ENCODE assay signal across 22 cellular contexts in the genomic region with DNA sequence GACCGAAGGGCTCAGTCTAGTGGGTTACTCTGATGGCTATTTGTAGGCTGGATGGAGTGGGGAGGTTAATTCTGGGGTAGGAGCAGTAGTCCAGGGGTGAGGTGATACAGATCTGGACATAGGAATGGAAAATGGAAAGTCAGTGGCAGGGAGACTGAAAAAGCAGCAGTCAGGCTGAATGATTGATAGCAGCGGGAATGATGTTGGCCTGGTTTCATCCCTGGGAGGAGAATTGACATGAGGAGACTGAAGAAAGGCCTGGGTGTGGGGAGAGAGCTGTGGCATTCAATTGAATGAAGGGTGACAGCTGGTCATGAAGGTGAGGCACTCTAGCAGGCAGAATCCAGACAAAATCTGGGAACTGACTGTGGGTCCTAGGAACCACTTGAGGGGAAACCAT. TPM values are rescaled to one million over a fixed set of nuclear protein-coding genes. Genes with fewer than 3 reads are reported as not detected.
DNase-seq lines count a peak whose midpoint lies in the region; ATAC-seq, FAIRE-seq and TF ChIP-seq lines count a peak whose summit lies in the region.
"Had no signal": no experiment of that assay in that cellular context is flagged by ENCODE, and none has a peak within 500 bp of the region (broad histone marks: within the 10 kb centered on the region; RNA-seq: fewer than 3 reads in every experiment).

No MANE protein-coding gene starts in this region.

- intact Hi-C loops in IMR-90 (cut with micrococcal nuclease) = loop anchor here (5.0 kb wide), 2 partner anchors 34 to 54 kb away; no protein-coding TSS in a partner anchor

- H2AK5ac ChIP-seq in IMR-90 (ENCODE audit: low read depth, low read length) = peak overlapping the region; percentile 64

- peak overlapping the region; percentile 35; the same call in 1 of the 2 replicates for H3K14ac ChIP-seq in IMR-90 (replicated peaks; ENCODE audit: low read depth, low read length)

- H3K36me3 Mint-ChIP-seq in effector memory CD8-positive, alpha-beta T cell (ENCODE audit: insufficient read depth) = peaks cover 20% of the 10 kb centered on the region
- H3K36me3 Mint-ChIP-seq in osteocyte (ENCODE audit: unreplicated experiment) = peaks cover 1% of the 10 kb centered on the region

- H3K36me3 ChIP-seq in IMR-90 (ENCODE audit: control insufficient read depth, insufficient read depth, low read length) = no peaks in the 10 kb centered on the region; the same call in 1 of the 2 replicates
- H3K36me3 ChIP-seq: cardiac muscle cell, ovary, right lobe of liver had no signal

- DNase-seq in A549 (ENCODE audit: low read depth in 1 of 2, low spot score in 1 of 2) = no peak
- no peak for DNase-seq in IMR-90
- DNase-seq in effector memory CD8-positive, alpha-beta T cell = no peak
- no peak for DNase-seq in osteocyte (ENCODE audit: extremely low spot score, unreplicated experiment)
- DNase-seq in glomerular visceral epithelial cell (ENCODE audit: extremely low spot score) = no peak
- no peak for DNase-seq in left lobe of liver (ENCODE audit: low spot score)
- DNase-seq in NCI-H774 (lab: John Stamatoyannopoulos, UW) = no peak
- DNase-seq: activated CD4-positive, alpha-beta memory T cell treated with anti-CD3 and anti-CD28 coated beads for 36 hours; activated CD4-positive, CD25-positive, alpha-beta regulatory T cell; activated gamma-delta T cell treated with Interleukin-2 at 50 U/mL for 16 hours; activated T-cell treated with anti-CD3 and anti-CD28 coated beads for 4 hours; immature natural killer cell; NCI-H1417; NCI-H526 treated with DMSO at 0.1 percent for 48 hours; ovary; right lobe of liver; T1000 had no signal

- 91% methylated on average over 2 of the region's 2 CpGs for WGBS in A549 (ENCODE audit: missing lambda C conversion rate)
- WGBS in IMR-90 (ENCODE audit: extremely low coverage in 2 of 2, insufficient read length in 1 of 2), 2 experiments = 100% methylated on average over 2 of the region's 2 CpGs; no CpG with 5 or more reads in 1 of the 2 experiments

- TF ChIP-seq CTCF in A549 (IDR thresholded peaks at IDR 0.05) = no peak
- TF ChIP-seq CTCF in IMR-90 (conservative IDR thresholded peaks at IDR 0.05; ENCODE audit: low read depth, low read length) = no peak
- no peak for TF ChIP-seq CTCF in osteocyte (IDR thresholded peaks at IDR 0.05)

- H3K9me3 ChIP-seq in A549 = no peaks in the 10 kb centered on the region
- H3K9me3 ChIP-seq in IMR-90 (ENCODE audit: control insufficient read depth, insufficient read depth, low read length) = no peaks in the 10 kb centered on the region
- H3K9me3 ChIP-seq: BLaER1 treated with 17β-estradiol and CSF1 and Interleukin-3, amounts not matched to agents 10 nM and 100 nM; ovary; right lobe of liver had no signal

- peak overlapping the region; percentile 37 for H2BK120ac ChIP-seq in IMR-90 (ENCODE audit: low read depth, low read length)

- no peaks in the 10 kb centered on the region for H3K9me3 Mint-ChIP-seq in effector memory CD8-positive, alpha-beta T cell
- H3K9me3 Mint-ChIP-seq in osteocyte (ENCODE audit: unreplicated experiment) = no peaks in the 10 kb centered on the region
- H3K9me3 Mint-ChIP-seq: activated CD4-positive, alpha-beta memory T cell treated with anti-CD3 and anti-CD28 coated beads for 36 hours; immature natural killer cell had no signal

- FAIRE-seq in A549 (lab: Jason Lieb, UNC) = no peak

- POLR2A ChIA-PET in A549 (lab: Yijun Ruan, JAX) = no interaction called here
- POLR2A ChIA-PET in IMR-90 (lab: Charles Lee; ENCODE audit: unreplicated experiment) = no interaction called here

- no peak overlapping the region for H3K4me3 ChIP-seq in A549
- no peak overlapping the region for H3K4me3 ChIP-seq in IMR-90 (ENCODE audit: insufficient read depth, low read depth, low read length)
- H3K4me3 ChIP-seq: BLaER1 treated with 17β-estradiol and CSF1 and Interleukin-3, amounts not matched to agents 10 nM and 100 nM; cardiac muscle cell; hepatocyte; ovary; right lobe of liver had no signal

- H3K79me1 ChIP-seq in IMR-90 (ENCODE audit: low read depth in 1 of 2, low read length in 2 of 2) = no peaks in the 10 kb centered on the region

- H2BK15ac ChIP-seq in IMR-90 (ENCODE audit: low read depth, low read length) = peak overlapping the region; percentile 96

- peaks cover 21% of the 10 kb centered on the region for H3K4me1 ChIP-seq in A549
- H3K4me1 ChIP-seq in IMR-90 (ENCODE audit: control insufficient read depth, insufficient read depth, low read length) = peaks cover 11% of the 10 kb centered on the region
- H3K4me1 ChIP-seq: right lobe of liver had no signal

- no peak for TF ChIP-seq EP300 in A549 (IDR thresholded peaks at IDR 0.05)

- dilution Hi-C loops in IMR-90 (cut with HindIII; ENCODE audit: low sequenced_read_pairs, unreplicated experiment) = no loop called here

- H3K9me1 ChIP-seq in IMR-90 (ENCODE audit: insufficient read depth, low read length) = peaks cover 3% of the 10 kb centered on the region

- CTCF ChIA-PET in A549 (lab: Yijun Ruan, JAX) = interaction anchor here (0.6 to 8.9 kb wide), 2 partner anchors 14 to 57 kb away, joined by 3 to 50 read pairs; no protein-coding TSS in a partner anchor
- CTCF ChIA-PET in IMR-90 (lab: Yijun Ruan, JAX) = no interaction called here

- no peaks in the 10 kb centered on the region for H4K20me1 ChIP-seq in IMR-90 (ENCODE audit: insufficient read depth, low read length)
- H4K20me1 ChIP-seq: BLaER1 treated with 17β-estradiol and CSF1 and Interleukin-3, amounts not matched to agents 10 nM and 100 nM had no signal

- H4K5ac ChIP-seq in IMR-90 (ENCODE audit: low read depth, low read length) = no peak overlapping the region

- no peak overlapping the region for H2BK5ac ChIP-seq in IMR-90 (ENCODE audit: low read depth, low read length, poor library complexity, severe bottlenecking)

- BruUV-seq in IMR-90 (replicated peaks; lab: Mats Ljungman, UMichigan) = no TSS peak

- H3K4me2 ChIP-seq in A549 (no peak overlapping the region; the same call in 2 of the 3 replicates), IMR-90 (ENCODE audit: low read depth, low read length) (no peak overlapping the region)
- H3K4me2 ChIP-seq: BLaER1 treated with 17β-estradiol and CSF1 and Interleukin-3, amounts not matched to agents 10 nM and 100 nM; hepatocyte had no signal

- peak overlapping the region; percentile 49; the same call in 1 of the 2 replicates for H3K4ac ChIP-seq in IMR-90 (ENCODE audit: low read depth, low read length)

- no peak overlapping the region for H2AFZ ChIP-seq in IMR-90 (replicated peaks; ENCODE audit: low read length, poor library complexity)
- H2AFZ ChIP-seq: hepatocyte had no signal

- ATAC-seq in A549 = no peak
- no peak for ATAC-seq in IMR-90 (ENCODE audit: low read depth)
- no peak for ATAC-seq in effector memory CD8-positive, alpha-beta T cell (replicated peaks)
- no peak for ATAC-seq in left lobe of liver
- no peak for ATAC-seq in HG03521 (IDR thresholded peaks at IDR 0.05; ENCODE audit: unreplicated experiment)
- ATAC-seq: right lobe of liver had no signal

- H3K27ac ChIP-seq in A549 (peak overlapping the region; percentile 59 to 84; a peak in 3 of 6 replicates), IMR-90 (ENCODE audit: insufficient read depth, low read length) (no peak overlapping the region)
- H3K27ac ChIP-seq: BLaER1 treated with 17β-estradiol and CSF1 and Interleukin-3, amounts not matched to agents 10 nM and 100 nM; cardiac muscle cell; HL-60; right lobe of liver had no signal

- no peak overlapping the region for H3K9ac ChIP-seq in IMR-90 (ENCODE audit: low read depth, low read length)
- H3K9ac ChIP-seq: BLaER1 treated with 17β-estradiol and CSF1 and Interleukin-3, amounts not matched to agents 10 nM and 100 nM had no signal

- in situ Hi-C loops in IMR-90 (cut with MboI; ENCODE audit: low sequenced_read_pairs) = no loop called here

- H3K56ac ChIP-seq in IMR-90 (ENCODE audit: extremely low read depth, insufficient read depth, low read length) = no peak overlapping the region

- H3K4me1 Mint-ChIP-seq in effector memory CD8-positive, alpha-beta T cell (ENCODE audit: low read depth in 2 of 2) = peaks cover under 1 to 4% of the 10 kb centered on the region in 2 donors
- peaks cover 32% of the 10 kb centered on the region for H3K4me1 Mint-ChIP-seq in osteocyte (ENCODE audit: unreplicated experiment)
- H3K4me1 Mint-ChIP-seq: immature natural killer cell had no signal

- TF ChIP-seq POLR2A in A549 (IDR thresholded peaks at IDR 0.05; ENCODE audit: low read length) (no peak), IMR-90 (IDR thresholded peaks at IDR 0.05; ENCODE audit: low read depth, low read length) (no peak)

- H3K4me3 Mint-ChIP-seq in effector memory CD8-positive, alpha-beta T cell = no peak overlapping the region
- H3K4me3 Mint-ChIP-seq in osteocyte (ENCODE audit: unreplicated experiment) = no peak overlapping the region
- H3K4me3 Mint-ChIP-seq: activated CD4-positive, alpha-beta memory T cell treated with anti-CD3 and anti-CD28 coated beads for 36 hours; immature natural killer cell had no signal

- peak overlapping the region in 1 of 2 experiments; percentile 21; a peak in 1 of 4 replicates for H4K8ac ChIP-seq in IMR-90 (ENCODE audit: low read depth in 2 of 2, low read length in 2 of 2)

- peak overlapping the region; percentile 57 for H2BK20ac ChIP-seq in IMR-90 (ENCODE audit: low read depth, low read length)

- peak overlapping the region; percentile 10 to 70 for H3K27ac Mint-ChIP-seq in effector memory CD8-positive, alpha-beta T cell
- H3K27ac Mint-ChIP-seq in osteocyte (ENCODE audit: unreplicated experiment) = peak overlapping the region; percentile 31
- H3K27ac Mint-ChIP-seq: activated CD4-positive, alpha-beta memory T cell treated with anti-CD3 and anti-CD28 coated beads for 36 hours had no signal

- no peaks in the 10 kb centered on the region for H3K27me3 ChIP-seq in IMR-90 (ENCODE audit: control insufficient read depth, insufficient read depth, low read length)
- H3K27me3 ChIP-seq: BLaER1 treated with 17β-estradiol and CSF1 and Interleukin-3, amounts not matched to agents 10 nM and 100 nM; cardiac muscle cell; hepatocyte; ovary; right lobe of liver had no signal

- peak overlapping the region; percentile 32 for H4K91ac ChIP-seq in IMR-90 (ENCODE audit: insufficient read depth, low read depth, low read length)

- no peak overlapping the region for H3K23ac ChIP-seq in IMR-90 (ENCODE audit: low read depth, low read length)

- peak overlapping the region; percentile 9; the same call in 1 of the 2 replicates for H3K18ac ChIP-seq in IMR-90 (ENCODE audit: low read depth, low read length)

- TF ChIP-seq RAD21 in A549 (conservative IDR thresholded peaks at IDR 0.05 in 1 of 2, IDR thresholded peaks at IDR 0.05 in 1 of 2) = no peak
- TF ChIP-seq RAD21 in IMR-90 (IDR thresholded peaks at IDR 0.05; ENCODE audit: low read length) = no peak

- H3K27me3 Mint-ChIP-seq in effector memory CD8-positive, alpha-beta T cell = no peaks in the 10 kb centered on the region
- H3K27me3 Mint-ChIP-seq in osteocyte (ENCODE audit: unreplicated experiment) = no peaks in the 10 kb centered on the region
- H3K27me3 Mint-ChIP-seq: activated CD4-positive, alpha-beta memory T cell treated with anti-CD3 and anti-CD28 coated beads for 36 hours had no signal

- no peak overlapping the region for H2AK9ac ChIP-seq in IMR-90 (replicated peaks; ENCODE audit: low read depth, low read length, poor library complexity)

RNA-seq across cellular contexts. Expression of a gene that starts 34.7 kb away (rescaled TPM):
- polyA plus RNA-seq in A549 (2011; rRNA removed) (not detected in 2 replicates), A549 (2017; fragmentation: RNase III; extraction: RNeasy Plus Mini Kit Qiagen cat#74134 plus additional on column Dnase treatment) (0.23 to 0.33 TPM (median 0.25 TPM) in 3 replicates), IMR-90 (2012; rRNA removed) (0.04 TPM in 1 of 2 replicates, not detected in the other)
- 0.08 and 0.12 TPM in 2 replicates for polyA plus RNA-seq in A549 (2012; cell fraction: cytosol; rRNA removed)
- polyA plus RNA-seq in A549 (2012; cell fraction: nucleus; rRNA removed) = 0.90 and 1.2 TPM in 2 replicates
- 0.49 and 0.87 TPM in 2 replicates for polyA minus RNA-seq in A549 (2011; rRNA and poly(A)+ RNA removed)
- total RNA-seq in IMR-90 (2012; rRNA removed) (under 0.01 TPM in 1 of 2 replicates, not detected in the other), osteocyte (1.1 and 1.2 TPM in 2 replicates), left lobe of liver (0.35 TPM)
- 0.02 TPM in 1 of 2 replicates, not detected in the other for polyA plus RNA-seq in IMR-90 (2012; cell fraction: cytosol; rRNA removed)
- 0.41 and 0.85 TPM in 2 replicates for polyA plus RNA-seq in IMR-90 (2012; cell fraction: nucleus; rRNA removed; ENCODE audit: low replicate concordance)
- polyA plus RNA-seq: immature natural killer cell had no signal
